ENCODE assay signal across 1 cellular context in the genomic region with DNA sequence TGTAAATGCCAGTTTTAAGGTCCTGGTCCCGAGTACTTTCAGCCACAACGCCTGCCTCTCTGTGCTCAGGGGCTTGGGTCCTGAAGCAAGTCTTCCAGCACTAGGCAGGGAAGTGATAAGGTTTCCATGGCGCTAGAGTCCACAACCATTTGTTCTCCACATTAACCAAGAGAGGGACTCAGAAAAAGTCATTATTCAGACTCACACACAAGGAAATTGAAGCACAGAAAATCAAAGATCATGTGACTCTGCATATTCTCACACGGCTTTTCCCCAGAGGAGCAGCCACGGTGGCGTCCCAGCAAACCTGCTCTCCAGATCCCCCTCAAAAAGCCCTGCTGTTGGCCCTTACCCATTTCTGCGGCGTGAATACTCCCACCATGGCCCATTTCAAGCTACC.
TF ChIP-seq lines count a peak whose summit lies in the region.

No MANE protein-coding gene starts in this region.

TF ChIP-seq in neural cell, 6 proteins besides CTCF, POLR2A, EP300 and RAD21 (continued from another document):
- TF ChIP-seq, protein P1, sequence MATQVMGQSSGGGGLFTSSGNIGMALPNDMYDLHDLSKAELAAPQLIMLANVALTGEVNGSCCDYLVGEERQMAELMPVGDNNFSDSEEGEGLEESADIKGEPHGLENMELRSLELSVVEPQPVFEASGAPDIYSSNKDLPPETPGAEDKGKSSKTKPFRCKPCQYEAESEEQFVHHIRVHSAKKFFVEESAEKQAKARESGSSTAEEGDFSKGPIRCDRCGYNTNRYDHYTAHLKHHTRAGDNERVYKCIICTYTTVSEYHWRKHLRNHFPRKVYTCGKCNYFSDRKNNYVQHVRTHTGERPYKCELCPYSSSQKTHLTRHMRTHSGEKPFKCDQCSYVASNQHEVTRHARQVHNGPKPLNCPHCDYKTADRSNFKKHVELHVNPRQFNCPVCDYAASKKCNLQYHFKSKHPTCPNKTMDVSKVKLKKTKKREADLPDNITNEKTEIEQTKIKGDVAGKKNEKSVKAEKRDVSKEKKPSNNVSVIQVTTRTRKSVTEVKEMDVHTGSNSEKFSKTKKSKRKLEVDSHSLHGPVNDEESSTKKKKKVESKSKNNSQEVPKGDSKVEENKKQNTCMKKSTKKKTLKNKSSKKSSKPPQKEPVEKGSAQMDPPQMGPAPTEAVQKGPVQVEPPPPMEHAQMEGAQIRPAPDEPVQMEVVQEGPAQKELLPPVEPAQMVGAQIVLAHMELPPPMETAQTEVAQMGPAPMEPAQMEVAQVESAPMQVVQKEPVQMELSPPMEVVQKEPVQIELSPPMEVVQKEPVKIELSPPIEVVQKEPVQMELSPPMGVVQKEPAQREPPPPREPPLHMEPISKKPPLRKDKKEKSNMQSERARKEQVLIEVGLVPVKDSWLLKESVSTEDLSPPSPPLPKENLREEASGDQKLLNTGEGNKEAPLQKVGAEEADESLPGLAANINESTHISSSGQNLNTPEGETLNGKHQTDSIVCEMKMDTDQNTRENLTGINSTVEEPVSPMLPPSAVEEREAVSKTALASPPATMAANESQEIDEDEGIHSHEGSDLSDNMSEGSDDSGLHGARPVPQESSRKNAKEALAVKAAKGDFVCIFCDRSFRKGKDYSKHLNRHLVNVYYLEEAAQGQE (IDR thresholded peaks at IDR 0.05; ENCODE audit: borderline replicate concordance), result no peak
